Comparison of ENCODE assay signal across 13 cellular contexts in genomic region chr4:123386608-123387007, GRCh38. TPM values are rescaled to one million over a fixed set of nuclear protein-coding genes. Genes with fewer than 3 reads are reported as not detected.
DNase-seq lines count a peak whose midpoint lies in the region; ATAC-seq, FAIRE-seq and TF ChIP-seq lines count a peak whose summit lies in the region.
"Had no signal": no experiment of that assay in that cellular context is flagged by ENCODE, and none has a peak within 500 bp of the region (broad histone marks: within the 10 kb centered on the region; RNA-seq: fewer than 3 reads in every experiment).

No MANE protein-coding gene starts in this region.

- no peaks in the 10 kb centered on the region for H3K79me2 ChIP-seq in K562 (ENCODE audit: control insufficient read depth, insufficient read depth, low read length)

- no peak overlapping the region for H3K27ac ChIP-seq in K562 (ENCODE audit: extremely low read depth, low read depth, low read length)
- H3K27ac ChIP-seq in left ventricle myocardium inferior (replicated peaks), result peak overlapping the region; percentile 54
- H3K27ac ChIP-seq: colonic mucosa had no signal

- CTCF ChIA-PET in K562 (lab: Yijun Ruan, JAX; ENCODE audit: low intra/inter-chr PET ratio), result no interaction called here

- FAIRE-seq in K562 (lab: Jason Lieb, UNC), result peak; percentile 42

- H3K4me3 ChIP-seq in K562, result no peak overlapping the region
- H3K4me3 ChIP-seq in left ventricle myocardium inferior, result no peak overlapping the region
- H3K4me3 ChIP-seq: colonic mucosa had no signal

- H3K9me1 ChIP-seq in K562 (ENCODE audit: control insufficient read depth, insufficient read depth, low read length), result no peaks in the 10 kb centered on the region

- H4K20me1 ChIP-seq in K562 (replicated peaks; ENCODE audit: control insufficient read depth, insufficient read depth, low read length), result no peaks in the 10 kb centered on the region

- TF ChIP-seq POLR2A in K562 (conservative IDR thresholded peaks at IDR 0.05), result no peak

- in situ Hi-C loops in K562 (cut with MboI), result no loop called here

- no TSS peak for BruUV-seq in K562 (replicated peaks; lab: Mats Ljungman, UMichigan)

- H3K4me1 ChIP-seq in K562 (replicated peaks in 1 of 2; ENCODE audit: control insufficient read depth in 2 of 2, insufficient read depth in 2 of 2, low read length in 2 of 2) (peaks cover 0 to 8% of the 10 kb centered on the region in 2 experiments; a peak in 2 of 5 replicates), left ventricle myocardium inferior (peaks cover 16% of the 10 kb centered on the region)
- H3K4me1 ChIP-seq: colonic mucosa had no signal

- H3K27me3 ChIP-seq in K562 (ENCODE audit: control insufficient read depth in 2 of 2, insufficient read depth in 2 of 2, low read length in 2 of 2) (no peaks in the 10 kb centered on the region), left ventricle myocardium inferior (ENCODE audit: low read depth) (no peaks in the 10 kb centered on the region)
- H3K27me3 ChIP-seq: colonic mucosa had no signal

- H3K4me2 ChIP-seq in K562 (ENCODE audit: insufficient read depth, low read length), result no peak overlapping the region; the same call in 1 of the 2 replicates

- H2AFZ ChIP-seq in K562 (ENCODE audit: low read depth, low read length), result peak overlapping the region; percentile 27; the same call in 1 of the 2 replicates

- intact Hi-C loops in K562 (cut with micrococcal nuclease) (no loop called here), left ventricle myocardium inferior (cut with micrococcal nuclease) (no loop called here)

- TF ChIP-seq EP300 in K562 (IDR thresholded peaks at IDR 0.05; ENCODE audit: low read length), result no peak

- WGBS in K562 (ENCODE audit: insufficient coverage, low coverage, missing lambda C conversion rate), result 2% methylated on average over 4 of the region's 4 CpGs

- no peak for TF ChIP-seq CTCF in K562 (IDR thresholded peaks at IDR 0.05 in 2 of 3, conservative IDR thresholded peaks at IDR 0.05 in 1 of 3; ENCODE audit: insufficient read depth in 2 of 3, low read depth in 1 of 3, low read length in 3 of 3)
- TF ChIP-seq CTCF in left ventricle myocardium inferior (IDR thresholded peaks at IDR 0.05; ENCODE audit: borderline replicate concordance), result no peak

- no peak overlapping the region; a peak in 1 of 4 replicates for H3K9ac ChIP-seq in K562 (ENCODE audit: insufficient read depth in 1 of 2, low read depth in 2 of 2, low read length in 2 of 2)

- no peaks in the 10 kb centered on the region for H3K36me3 ChIP-seq in K562 (ENCODE audit: control insufficient read depth, insufficient read depth, low read length)
- H3K36me3 ChIP-seq in left ventricle myocardium inferior, result no peaks in the 10 kb centered on the region
- H3K36me3 ChIP-seq: colonic mucosa had no signal

- POLR2A ChIA-PET in K562 (lab: Yijun Ruan, JAX), result no interaction called here

- ATAC-seq in K562 (no peak), GM19397 (IDR thresholded peaks at IDR 0.05; ENCODE audit: unreplicated experiment) (no peak)

- no peaks in the 10 kb centered on the region for H3K9me3 ChIP-seq in K562 (replicated peaks; ENCODE audit: control insufficient read depth, insufficient read depth, low read depth, low read length)
- no peaks in the 10 kb centered on the region for H3K9me3 ChIP-seq in left ventricle myocardium inferior (replicated peaks)
- H3K9me3 ChIP-seq: colonic mucosa had no signal

- DNase-seq in LHCN-M2 (ENCODE audit: low read depth) (peak; percentile 35), K562 (ENCODE audit: extremely low read depth in 1 of 4, low spot score in 3 of 4) (peak in 1 of 4 experiments; percentile 14), left ventricle myocardium inferior (no peak), pulmonary artery endothelial cell (ENCODE audit: low read depth, low spot score) (peak; percentile 86), amygdala (lab: John Stamatoyannopoulos, UW) (no peak), OCI-M1 (lab: John Stamatoyannopoulos, UW) (no peak), epidermal melanocyte (ENCODE audit: insufficient read length, low spot score) (no peak)
- DNase-seq: activated CD4-positive, CD25-positive, alpha-beta regulatory T cell; colonic mucosa; EL; NCI-H187; stimulated activated CD4-positive, alpha-beta T cell treated with anti-CD3 and anti-CD28 coated beads, Interleukin-2, amount 100 ng/mL, for 48 hours had no signal

- TF ChIP-seq RAD21 in K562 (CRISPR knock-in tag; conservative IDR thresholded peaks at IDR 0.05 in 1 of 2, IDR thresholded peaks at IDR 0.05 in 1 of 2), result no peak

TF ChIP-seq in K562, 482 proteins besides CTCF, POLR2A, EP300 and RAD21:
- 0 out of 2 replicates have a peak, but pooled peaks have one; percentile 17 for TF ChIP-seq MAFG (tag; conservative IDR thresholded peaks at IDR 0.05)
- TF ChIP-seq LARP7 (IDR thresholded peaks at IDR 0.05), result no peak
- no peak for TF ChIP-seq MYNN (IDR thresholded peaks at IDR 0.05)
- no peak for TF ChIP-seq MYNN (CRISPR knock-in tag; IDR thresholded peaks at IDR 0.05)
- TF ChIP-seq RFX5 (IDR thresholded peaks at IDR 0.05; ENCODE audit: low read depth, low read length), result no peak
- peak; percentile 72 for TF ChIP-seq NFE2 (IDR thresholded peaks at IDR 0.05; ENCODE audit: low read depth)
- no peak for TF ChIP-seq ZNF3 (CRISPR knock-in tag; IDR thresholded peaks at IDR 0.05)
- TF ChIP-seq NFIC (IDR thresholded peaks at IDR 0.05), result peak; percentile 67

RNA-seq across cellular contexts. Expression of gene SPRY1, which starts 10.0 kb away (rescaled TPM):
- total RNA-seq in LHCN-M2 (2014; rRNA removed) (6.2 and 13.5 TPM in 2 replicates), K562 (2014; rRNA removed) (0.37 and 1.9 TPM in 2 replicates), K562 (2014; rRNA removed; fragmentation: Illumina TruSeq; extraction: Trizol) (0.25 and 0.54 TPM in 2 replicates), K562 (2015; rRNA removed; fragmentation: Illumina TruSeq; extraction: Trizol) (0.15 and 0.29 TPM in 2 replicates), K562 (2021) (1.00 and 1.0 TPM in 2 replicates), left ventricle myocardium inferior (39.7 TPM), pulmonary artery endothelial cell (20.5 and 33.1 TPM in 2 replicates)
- polyA plus RNA-seq in LHCN-M2 (2012), result 3.7 TPM
- 3.2 TPM in 2 replicates for total RNA-seq in K562 (2011; cell fraction: chromatin; rRNA removed; ENCODE audit: low replicate concordance)
- 1.4 and 2.3 TPM in 2 replicates for total RNA-seq in K562 (2011; cell fraction: nucleolus; rRNA removed)
- total RNA-seq in K562 (2011; cell fraction: nucleoplasm; rRNA removed), result 2.4 and 3.0 TPM in 2 replicates
- polyA plus RNA-seq in K562 (2011; rRNA removed) (0.91 and 1.1 TPM in 2 replicates), K562 (2014; fragmentation: Illumina TruSeq; extraction: Trizol) (0.36 and 0.55 TPM in 2 replicates), K562 (2014; fragmentation: Nextera tagmentation; extraction: Ambion mirVana) (under 1 TPM in 1 of 2 experiments, not detected in 1; 0.18 TPM), K562 (2014; rRNA removed) (0.36 and 0.81 TPM in 2 replicates)
- polyA plus RNA-seq in K562 (2011; cell fraction: cytosol; rRNA removed), result 0.66 and 1.4 TPM in 2 replicates
- 1.5 and 1.9 TPM in 2 replicates for polyA plus RNA-seq in K562 (2011; cell fraction: nucleus; rRNA removed)
- 0.30 and 0.32 TPM in 2 replicates for polyA plus RNA-seq in K562 (2012)
- polyA minus RNA-seq in K562 (2011; rRNA and poly(A)+ RNA removed), result 1.1 and 2.4 TPM in 2 replicates
- polyA minus RNA-seq in K562 (2011; cell fraction: cytosol; rRNA and poly(A)+ RNA removed), result 0.67 and 1.3 TPM in 2 replicates
- 1.8 and 3.6 TPM in 2 replicates for polyA minus RNA-seq in K562 (2011; cell fraction: nucleus; rRNA and poly(A)+ RNA removed)

Comparison
In these comparisons a context has a peak if more than half of its experiments do, and no peak if none do; other contexts are left out.
1. DNase-seq: peak in LHCN-M2 (single experiment) and pulmonary artery endothelial cell (single experiment); none in left ventricle myocardium inferior (single experiment), amygdala (0 of 56), OCI-M1 (single experiment) and epidermal melanocyte (single experiment).